In the genomic region with DNA sequence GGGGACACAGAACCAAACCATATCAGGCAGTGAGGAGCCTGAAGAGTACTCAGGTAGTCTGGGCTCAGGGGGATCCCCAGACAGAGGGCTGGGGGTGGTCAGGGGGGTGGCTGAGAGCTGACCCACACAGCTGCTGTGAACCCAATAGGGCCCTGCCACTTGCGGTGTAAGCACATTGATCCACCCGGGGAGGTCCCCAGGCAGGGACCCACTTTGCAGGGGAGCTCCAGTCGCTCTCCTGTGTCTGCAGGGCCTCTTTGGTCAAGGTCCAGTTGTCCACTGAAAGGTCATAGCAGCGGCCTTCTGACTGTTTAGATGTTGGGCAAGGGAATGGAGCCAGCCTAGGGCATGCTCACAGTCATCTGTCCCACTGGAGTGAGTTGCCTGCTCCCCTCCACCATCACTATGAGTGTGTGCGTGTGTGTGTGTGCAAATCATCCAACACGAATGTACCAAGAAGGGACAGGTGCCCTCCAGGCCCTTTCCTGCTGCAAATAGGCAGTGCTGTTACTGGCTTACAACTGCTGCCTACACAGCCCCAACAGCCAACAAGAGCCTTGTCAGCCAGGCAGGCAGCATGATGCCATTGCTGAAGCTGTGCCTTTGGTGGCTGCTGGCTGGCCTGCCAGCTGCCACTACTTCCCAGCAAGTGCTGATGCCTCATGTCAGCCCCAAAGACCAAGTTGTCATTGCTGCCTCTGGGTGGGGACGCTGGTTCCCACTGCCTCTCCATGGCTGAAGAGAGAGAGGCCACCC, we compare ENCODE assay signal across 30 cellular contexts.
"Had no signal": no experiment of that assay in that cellular context is flagged by ENCODE, and none has a peak within 500 bp of the region (broad histone marks: within the 10 kb centered on the region; RNA-seq: fewer than 3 reads in every experiment).

No MANE protein-coding gene starts in this region.

- H3K9me3 ChIP-seq: ascending aorta, gastrocnemius medialis, neutrophil, pancreas, psoas muscle, spleen, suprapubic skin, tibial artery, upper lobe of right lung had no signal

- H3K4me3 Mint-ChIP-seq: activated naive CD4-positive, alpha-beta T cell treated with anti-CD3 and anti-CD28 coated beads, Interleukin-2, amount 10 ng/mL, durations not matched to agents 7 days and 5 days; activated naive CD8-positive, alpha-beta T cell treated with anti-CD3 and anti-CD28 coated beads, Interleukin-2, amount 10 ng/mL, durations not matched to agents 7 days and 5 days; activated T-helper 1 cell treated with anti-CD3 and anti-CD28 coated beads, Interleukin-12 subunit alpha, Interleukin-12 subunit beta, Interleukin-2, Interleukin-4 antibody, amounts not matched to agents 30 ng/mL and 10 ng/mL and 1 ng/mL, durations not matched to agents 14 hours and 24 hours and 36 hours; brain; effector memory CD8-positive, alpha-beta T cell; memory B cell; nephron; T-helper 17 cell had no signal

- H3K4me2 ChIP-seq: hepatocyte had no signal

- ATAC-seq: activated CD4-positive, CD25-positive, alpha-beta regulatory T cell treated with anti-CD3 and anti-CD28 coated beads, Interleukin-2, amount 50 U/mL, for 24 hours; effector memory CD8-positive, alpha-beta T cell; gastrocnemius medialis; left colon; pancreas; psoas muscle; T-helper 17 cell; upper lobe of right lung had no signal

- H3K4me1 Mint-ChIP-seq: activated naive CD4-positive, alpha-beta T cell treated with anti-CD3 and anti-CD28 coated beads, Interleukin-2, amount 10 ng/mL, durations not matched to agents 7 days and 5 days; activated naive CD8-positive, alpha-beta T cell treated with anti-CD3 and anti-CD28 coated beads, Interleukin-2, amount 10 ng/mL, durations not matched to agents 7 days and 5 days; memory B cell; nephron had no signal

- H3K4me1 ChIP-seq: ascending aorta, gastrocnemius medialis, pancreas, psoas muscle, tibial artery, upper lobe of right lung had no signal

- H3K36me3 Mint-ChIP-seq: activated naive CD4-positive, alpha-beta T cell treated with anti-CD3 and anti-CD28 coated beads, Interleukin-2, amount 10 ng/mL, durations not matched to agents 7 days and 5 days; activated naive CD8-positive, alpha-beta T cell treated with anti-CD3 and anti-CD28 coated beads, Interleukin-2, amount 10 ng/mL, durations not matched to agents 7 days and 5 days; brain; memory B cell had no signal

- H3K79me2 ChIP-seq: hepatocyte had no signal

- DNase-seq: activated CD4-positive, alpha-beta T cell treated with anti-CD3 and anti-CD28 coated beads for 48 hours; activated CD4-positive, alpha-beta T cell treated with anti-CD3 and anti-CD28 coated beads, Interleukin-2, amount 50 U/mL, for 48 hours; activated CD8-positive, alpha-beta memory T cell treated with anti-CD3 and anti-CD28 coated beads for 24 hours; activated gamma-delta T cell; activated naive CD4-positive, alpha-beta T cell treated with anti-CD3 and anti-CD28 coated beads, Interleukin-2, amount 10 ng/mL, durations not matched to agents 7 days and 5 days; activated naive CD8-positive, alpha-beta T cell treated with anti-CD3 and anti-CD28 coated beads, Interleukin-2, amount 10 ng/mL, durations not matched to agents 7 days and 5 days; activated T-cell treated with anti-CD3 and anti-CD28 coated beads, Interleukin-2, amount 50 U/mL, for 1 hour; cortex of kidney; effector memory CD8-positive, alpha-beta T cell; erythroblast; gastrocnemius medialis; left colon; pancreas; spleen; stimulated activated naive CD4-positive, alpha-beta T cell; T-helper 17 cell; T1000; tibial artery; upper lobe of right lung; WERI-Rb-1 had no signal

- H3K27ac ChIP-seq: ascending aorta, gastrocnemius medialis, hepatocyte, neutrophil, pancreas, psoas muscle, spleen, suprapubic skin, tibial artery, upper lobe of right lung, WERI-Rb-1 had no signal

- H3K27me3 Mint-ChIP-seq: activated naive CD8-positive, alpha-beta T cell treated with anti-CD3 and anti-CD28 coated beads, Interleukin-2, amount 10 ng/mL, durations not matched to agents 7 days and 5 days had no signal

- H3K4me3 ChIP-seq: ascending aorta, gastrocnemius medialis, hepatocyte, pancreas, psoas muscle, spleen, suprapubic skin, tibial artery, upper lobe of right lung had no signal

- H3K36me3 ChIP-seq: ascending aorta, gastrocnemius medialis, neutrophil, pancreas, suprapubic skin, tibial artery, upper lobe of right lung had no signal

- H3K9me3 Mint-ChIP-seq: activated naive CD4-positive, alpha-beta T cell treated with anti-CD3 and anti-CD28 coated beads, Interleukin-2, amount 10 ng/mL, durations not matched to agents 7 days and 5 days; activated naive CD8-positive, alpha-beta T cell treated with anti-CD3 and anti-CD28 coated beads, Interleukin-2, amount 10 ng/mL, durations not matched to agents 7 days and 5 days; activated T-helper 1 cell treated with anti-CD3 and anti-CD28 coated beads, Interleukin-12 subunit alpha, Interleukin-12 subunit beta, Interleukin-2, Interleukin-4 antibody, amounts not matched to agents 30 ng/mL and 10 ng/mL and 1 ng/mL, durations not matched to agents 14 hours and 24 hours and 36 hours; brain; effector memory CD8-positive, alpha-beta T cell; nephron had no signal

- H3K27me3 ChIP-seq: ascending aorta, gastrocnemius medialis, hepatocyte, neutrophil, pancreas, spleen, suprapubic skin, tibial artery, upper lobe of right lung had no signal

- H3K27ac Mint-ChIP-seq: activated naive CD4-positive, alpha-beta T cell treated with anti-CD3 and anti-CD28 coated beads, Interleukin-2, amount 10 ng/mL, durations not matched to agents 7 days and 5 days; activated naive CD8-positive, alpha-beta T cell treated with anti-CD3 and anti-CD28 coated beads, Interleukin-2, amount 10 ng/mL, durations not matched to agents 7 days and 5 days; activated T-helper 1 cell treated with anti-CD3 and anti-CD28 coated beads, Interleukin-12 subunit alpha, Interleukin-12 subunit beta, Interleukin-2, Interleukin-4 antibody, amounts not matched to agents 30 ng/mL and 10 ng/mL and 1 ng/mL, durations not matched to agents 14 hours and 24 hours and 36 hours; effector memory CD8-positive, alpha-beta T cell; memory B cell; nephron; T-helper 17 cell had no signal
